1 cellular context compared by ENCODE assay signal in genomic region chr20:41734506-41734945, GRCh38.
TF ChIP-seq lines count a peak whose summit lies in the region.

No MANE protein-coding gene starts in this region.

TF ChIP-seq in HepG2, 621 proteins besides CTCF, POLR2A, EP300 and RAD21 (continued from another document and continues in another):
- TF ChIP-seq CREB3 (CRISPR knock-in tag; IDR thresholded peaks at IDR 0.05) (no peak), ZNF331 (CRISPR knock-in tag; IDR thresholded peaks at IDR 0.05) (peak; percentile 46; the same call in 1 of the 2 replicates), WIZ (CRISPR knock-in tag; IDR thresholded peaks at IDR 0.05) (peak; percentile 86; the same call in 1 of the 2 replicates), IKZF4 (CRISPR knock-in tag; IDR thresholded peaks at IDR 0.05; ENCODE audit: borderline replicate concordance, low read depth, not compliant biosample characterization) (no peak), FOXK2 (IDR thresholded peaks at IDR 0.05) (no peak), GRHL1 (CRISPR knock-in tag; conservative IDR thresholded peaks at IDR 0.05) (no peak), ZNF747 (CRISPR knock-in tag; IDR thresholded peaks at IDR 0.05; ENCODE audit: borderline replicate concordance) (no peak), ZNF768 (CRISPR knock-in tag; IDR thresholded peaks at IDR 0.05) (peak; percentile 37; the same call in 1 of the 2 replicates), REXO4 (CRISPR knock-in tag; IDR thresholded peaks at IDR 0.05; ENCODE audit: borderline replicate concordance) (no peak), ZNF788 (CRISPR knock-in tag; IDR thresholded peaks at IDR 0.05; ENCODE audit: borderline replicate concordance) (no peak), ZNF614 (CRISPR knock-in tag; IDR thresholded peaks at IDR 0.05; ENCODE audit: borderline replicate concordance) (peak; percentile 58; the same call in 1 of the 2 replicates), MIER3 (CRISPR knock-in tag; IDR thresholded peaks at IDR 0.05; ENCODE audit: borderline replicate concordance) (peak; percentile 78; the same call in 1 of the 2 replicates), ZNF644 (CRISPR knock-in tag; IDR thresholded peaks at IDR 0.05; ENCODE audit: low read depth) (peak; percentile 91), SMC3 (IDR thresholded peaks at IDR 0.05; ENCODE audit: low read length) (peak; percentile 82), TFDP1 (CRISPR knock-in tag; IDR thresholded peaks at IDR 0.05; ENCODE audit: borderline replicate concordance) (peak; percentile 44; the same call in 1 of the 2 replicates), HNF1B (CRISPR knock-in tag; IDR thresholded peaks at IDR 0.05) (0 out of 2 replicates have a peak, but pooled peaks have one; percentile 24), ZNF720 (CRISPR knock-in tag; IDR thresholded peaks at IDR 0.05) (peak; percentile 36; the same call in 1 of the 2 replicates), REPIN1 (CRISPR knock-in tag; IDR thresholded peaks at IDR 0.05; ENCODE audit: borderline replicate concordance, low read depth) (peak; percentile 68; the same call in 1 of the 2 replicates), SPEN (CRISPR knock-in tag; IDR thresholded peaks at IDR 0.05; ENCODE audit: low read depth) (0 out of 2 replicates have a peak, but pooled peaks have one; percentile 51), AFF4 (CRISPR knock-in tag; IDR thresholded peaks at IDR 0.05) (no peak), HNF4G (IDR thresholded peaks at IDR 0.05; ENCODE audit: borderline replicate concordance, low read depth, low read length) (peak; percentile 94), HNF4G (CRISPR knock-in tag; IDR thresholded peaks at IDR 0.05; ENCODE audit: borderline replicate concordance, low read depth) (peak; percentile 87; the same call in 1 of the 2 replicates), ELF1 (CRISPR knock-in tag; IDR thresholded peaks at IDR 0.05) (0 out of 2 replicates have a peak, but pooled peaks have one; percentile 12), GZF1 (CRISPR knock-in tag; IDR thresholded peaks at IDR 0.05) (no peak), ZNF772 (CRISPR knock-in tag; IDR thresholded peaks at IDR 0.05) (no peak), ZNF691 (CRISPR knock-in tag; IDR thresholded peaks at IDR 0.05; ENCODE audit: borderline replicate concordance, low read depth) (peak; percentile 38; the same call in 1 of the 2 replicates), ZNF337 (CRISPR knock-in tag; IDR thresholded peaks at IDR 0.05; ENCODE audit: borderline replicate concordance, low read depth) (no peak)
- TF ChIP-seq, protein P1, sequence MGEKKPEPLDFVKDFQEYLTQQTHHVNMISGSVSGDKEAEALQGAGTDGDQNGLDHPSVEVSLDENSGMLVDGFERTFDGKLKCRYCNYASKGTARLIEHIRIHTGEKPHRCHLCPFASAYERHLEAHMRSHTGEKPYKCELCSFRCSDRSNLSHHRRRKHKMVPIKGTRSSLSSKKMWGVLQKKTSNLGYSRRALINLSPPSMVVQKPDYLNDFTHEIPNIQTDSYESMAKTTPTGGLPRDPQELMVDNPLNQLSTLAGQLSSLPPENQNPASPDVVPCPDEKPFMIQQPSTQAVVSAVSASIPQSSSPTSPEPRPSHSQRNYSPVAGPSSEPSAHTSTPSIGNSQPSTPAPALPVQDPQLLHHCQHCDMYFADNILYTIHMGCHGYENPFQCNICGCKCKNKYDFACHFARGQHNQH (CRISPR knock-in tag; IDR thresholded peaks at IDR 0.05): peak; percentile 51; the same call in 1 of the 2 replicates
- TF ChIP-seq, protein P2, sequence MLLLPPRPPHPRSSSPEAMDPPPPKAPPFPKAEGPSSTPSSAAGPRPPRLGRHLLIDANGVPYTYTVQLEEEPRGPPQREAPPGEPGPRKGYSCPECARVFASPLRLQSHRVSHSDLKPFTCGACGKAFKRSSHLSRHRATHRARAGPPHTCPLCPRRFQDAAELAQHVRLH (CRISPR knock-in tag; IDR thresholded peaks at IDR 0.05; ENCODE audit: borderline replicate concordance, low read depth): peak; percentile 61; the same call in 1 of the 2 replicates
- TF ChIP-seq, protein P3, sequence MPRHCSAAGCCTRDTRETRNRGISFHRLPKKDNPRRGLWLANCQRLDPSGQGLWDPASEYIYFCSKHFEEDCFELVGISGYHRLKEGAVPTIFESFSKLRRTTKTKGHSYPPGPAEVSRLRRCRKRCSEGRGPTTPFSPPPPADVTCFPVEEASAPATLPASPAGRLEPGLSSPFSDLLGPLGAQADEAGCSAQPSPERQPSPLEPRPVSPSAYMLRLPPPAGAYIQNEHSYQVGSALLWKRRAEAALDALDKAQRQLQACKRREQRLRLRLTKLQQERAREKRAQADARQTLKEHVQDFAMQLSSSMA (CRISPR knock-in tag; IDR thresholded peaks at IDR 0.05): peak; percentile 58; the same call in 1 of the 2 replicates
- TF ChIP-seq, protein P4, sequence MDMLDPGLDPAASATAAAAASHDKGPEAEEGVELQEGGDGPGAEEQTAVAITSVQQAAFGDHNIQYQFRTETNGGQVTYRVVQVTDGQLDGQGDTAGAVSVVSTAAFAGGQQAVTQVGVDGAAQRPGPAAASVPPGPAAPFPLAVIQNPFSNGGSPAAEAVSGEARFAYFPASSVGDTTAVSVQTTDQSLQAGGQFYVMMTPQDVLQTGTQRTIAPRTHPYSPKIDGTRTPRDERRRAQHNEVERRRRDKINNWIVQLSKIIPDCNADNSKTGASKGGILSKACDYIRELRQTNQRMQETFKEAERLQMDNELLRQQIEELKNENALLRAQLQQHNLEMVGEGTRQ (IDR thresholded peaks at IDR 0.05; ENCODE audit: low read depth, low read length): 0 out of 2 replicates have a peak, but pooled peaks have one; percentile 23
- TF ChIP-seq, protein P4 (CRISPR knock-in tag; IDR thresholded peaks at IDR 0.05; ENCODE audit: borderline replicate concordance): no peak
- TF ChIP-seq, protein P5, sequence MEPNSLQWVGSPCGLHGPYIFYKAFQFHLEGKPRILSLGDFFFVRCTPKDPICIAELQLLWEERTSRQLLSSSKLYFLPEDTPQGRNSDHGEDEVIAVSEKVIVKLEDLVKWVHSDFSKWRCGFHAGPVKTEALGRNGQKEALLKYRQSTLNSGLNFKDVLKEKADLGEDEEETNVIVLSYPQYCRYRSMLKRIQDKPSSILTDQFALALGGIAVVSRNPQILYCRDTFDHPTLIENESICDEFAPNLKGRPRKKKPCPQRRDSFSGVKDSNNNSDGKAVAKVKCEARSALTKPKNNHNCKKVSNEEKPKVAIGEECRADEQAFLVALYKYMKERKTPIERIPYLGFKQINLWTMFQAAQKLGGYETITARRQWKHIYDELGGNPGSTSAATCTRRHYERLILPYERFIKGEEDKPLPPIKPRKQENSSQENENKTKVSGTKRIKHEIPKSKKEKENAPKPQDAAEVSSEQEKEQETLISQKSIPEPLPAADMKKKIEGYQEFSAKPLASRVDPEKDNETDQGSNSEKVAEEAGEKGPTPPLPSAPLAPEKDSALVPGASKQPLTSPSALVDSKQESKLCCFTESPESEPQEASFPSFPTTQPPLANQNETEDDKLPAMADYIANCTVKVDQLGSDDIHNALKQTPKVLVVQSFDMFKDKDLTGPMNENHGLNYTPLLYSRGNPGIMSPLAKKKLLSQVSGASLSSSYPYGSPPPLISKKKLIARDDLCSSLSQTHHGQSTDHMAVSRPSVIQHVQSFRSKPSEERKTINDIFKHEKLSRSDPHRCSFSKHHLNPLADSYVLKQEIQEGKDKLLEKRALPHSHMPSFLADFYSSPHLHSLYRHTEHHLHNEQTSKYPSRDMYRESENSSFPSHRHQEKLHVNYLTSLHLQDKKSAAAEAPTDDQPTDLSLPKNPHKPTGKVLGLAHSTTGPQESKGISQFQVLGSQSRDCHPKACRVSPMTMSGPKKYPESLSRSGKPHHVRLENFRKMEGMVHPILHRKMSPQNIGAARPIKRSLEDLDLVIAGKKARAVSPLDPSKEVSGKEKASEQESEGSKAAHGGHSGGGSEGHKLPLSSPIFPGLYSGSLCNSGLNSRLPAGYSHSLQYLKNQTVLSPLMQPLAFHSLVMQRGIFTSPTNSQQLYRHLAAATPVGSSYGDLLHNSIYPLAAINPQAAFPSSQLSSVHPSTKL (CRISPR knock-in tag; IDR thresholded peaks at IDR 0.05): peak; percentile 46; the same call in 1 of the 2 replicates
- TF ChIP-seq, protein P6, sequence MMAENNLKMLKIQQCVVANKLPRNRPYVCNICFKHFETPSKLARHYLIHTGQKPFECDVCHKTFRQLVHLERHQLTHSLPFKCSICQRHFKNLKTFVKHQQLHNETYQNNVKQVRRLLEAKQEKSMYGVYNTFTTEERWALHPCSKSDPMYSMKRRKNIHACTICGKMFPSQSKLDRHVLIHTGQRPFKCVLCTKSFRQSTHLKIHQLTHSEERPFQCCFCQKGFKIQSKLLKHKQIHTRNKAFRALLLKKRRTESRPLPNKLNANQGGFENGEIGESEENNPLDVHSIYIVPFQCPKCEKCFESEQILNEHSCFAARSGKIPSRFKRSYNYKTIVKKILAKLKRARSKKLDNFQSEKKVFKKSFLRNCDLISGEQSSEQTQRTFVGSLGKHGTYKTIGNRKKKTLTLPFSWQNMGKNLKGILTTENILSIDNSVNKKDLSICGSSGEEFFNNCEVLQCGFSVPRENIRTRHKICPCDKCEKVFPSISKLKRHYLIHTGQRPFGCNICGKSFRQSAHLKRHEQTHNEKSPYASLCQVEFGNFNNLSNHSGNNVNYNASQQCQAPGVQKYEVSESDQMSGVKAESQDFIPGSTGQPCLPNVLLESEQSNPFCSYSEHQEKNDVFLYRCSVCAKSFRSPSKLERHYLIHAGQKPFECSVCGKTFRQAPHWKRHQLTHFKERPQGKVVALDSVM (CRISPR knock-in tag; IDR thresholded peaks at IDR 0.05): no peak
